15 cellular contexts compared by ENCODE assay signal in genomic region chr6:110446405-110446804, GRCh38. TPM values are rescaled to one million over a fixed set of nuclear protein-coding genes. Genes with fewer than 3 reads are reported as not detected.
"Had no signal": no experiment of that assay in that cellular context is flagged by ENCODE, and none has a peak within 500 bp of the region (broad histone marks: within the 10 kb centered on the region; RNA-seq: fewer than 3 reads in every experiment).

No MANE protein-coding gene starts in this region.

- H3K4me3 ChIP-seq: adrenal gland, psoas muscle, sigmoid colon, transverse colon had no signal

- H3K9me3 Mint-ChIP-seq: central memory CD8-positive, alpha-beta T cell; natural killer cell treated with Interleukin-12 subunit alpha and Interleukin-12 subunit beta and Interleukin-15 and Interleukin-18, amount 100 ng/mL, for 72 hours had no signal

- H3K4me1 ChIP-seq: adrenal gland, psoas muscle, sigmoid colon, transverse colon had no signal

- H3K4me3 Mint-ChIP-seq: central memory CD8-positive, alpha-beta T cell; natural killer cell treated with Interleukin-12 subunit alpha and Interleukin-12 subunit beta and Interleukin-15 and Interleukin-18, amount 100 ng/mL, for 72 hours had no signal

- DNase-seq: activated naive CD4-positive, alpha-beta T cell treated with anti-CD3 and anti-CD28 coated beads, Interleukin-2, amount 50 U/mL, for 16 hours; adrenal gland; effector memory CD4-positive, alpha-beta T cell; occipital lobe; psoas muscle; sigmoid colon; stimulated activated CD4-positive, alpha-beta T cell treated with anti-CD3 and anti-CD28 coated beads, Interleukin-2, amount 100 ng/mL, for 24 hours; stimulated activated naive CD4-positive, alpha-beta T cell; substantia nigra; transverse colon had no signal

- H3K4me1 Mint-ChIP-seq: central memory CD8-positive, alpha-beta T cell had no signal

- H3K36me3 Mint-ChIP-seq: natural killer cell treated with Interleukin-12 subunit alpha and Interleukin-12 subunit beta and Interleukin-15 and Interleukin-18, amount 100 ng/mL, for 72 hours had no signal

- H3K9me3 ChIP-seq: adrenal gland, psoas muscle, sigmoid colon, transverse colon had no signal

- H3K27me3 ChIP-seq: adrenal gland, sigmoid colon, transverse colon had no signal

- H3K36me3 ChIP-seq: adrenal gland, sigmoid colon, transverse colon had no signal

- H3K27ac ChIP-seq: adrenal gland, psoas muscle, sigmoid colon, transverse colon had no signal

- H3K27ac Mint-ChIP-seq: natural killer cell treated with Interleukin-12 subunit alpha and Interleukin-12 subunit beta and Interleukin-15 and Interleukin-18, amount 100 ng/mL, for 72 hours had no signal

RNA-seq across cellular contexts. Expression of gene SLC22A16, which starts 30.0 kb away (rescaled TPM):
- total RNA-seq: epithelial cell of proximal tubule; glomerular endothelial cell; left lobe of liver; natural killer cell treated with Interleukin-12 subunit alpha and Interleukin-12 subunit beta and Interleukin-15 and Interleukin-18, amount 100 ng/mL, for 72 hours; psoas muscle; transverse colon had no signal
- polyA plus RNA-seq: adrenal gland had no signal

RNA-seq across cellular contexts. Expression of gene DDO, which starts 31.0 kb away (rescaled TPM):
- total RNA-seq: epithelial cell of proximal tubule had no signal
